Comparison of ENCODE assay signal across 9 cellular contexts in genomic region chr4:95165926-95166524, GRCh38.
DNase-seq lines count a peak whose midpoint lies in the region; ATAC-seq and TF ChIP-seq lines count a peak whose summit lies in the region.
"Had no signal": no experiment of that assay in that cellular context is flagged by ENCODE, and none has a peak within 500 bp of the region (broad histone marks: within the 10 kb centered on the region; RNA-seq: fewer than 3 reads in every experiment).

No MANE protein-coding gene starts in this region.

- H3K36me3 ChIP-seq in OCI-LY3 (replicated peaks; ENCODE audit: low read depth, low read length): no peaks in the 10 kb centered on the region
- H3K36me3 ChIP-seq in tibial artery: peaks cover 0 to 17% (median 13%) of the 10 kb centered on the region in 3 donors

- peak in 1 of 2 donors; percentile 16 for DNase-seq in activated naive CD4-positive, alpha-beta T cell treated with anti-CD3 and anti-CD28 coated beads, Interleukin-2, amount 50 U/mL, for 72 hours (ENCODE audit: low spot score in 2 of 2)
- DNase-seq in activated naive CD4-positive, alpha-beta T cell treated with anti-CD3 and anti-CD28 coated beads, Interleukin-2, amount 50 U/mL, for 16 hours: no peak
- DNase-seq in HuH-7 (ENCODE audit: low spot score): peak; percentile 30
- DNase-seq in cardiac fibroblast (ENCODE audit: low read depth in 2 of 2): peak; percentile 85 to 87
- peak; percentile 41 for DNase-seq in kidney glomerular epithelial cell (lab: John Stamatoyannopoulos, UW)
- no peak for DNase-seq in tibial artery

- no peaks in the 10 kb centered on the region for H4K20me1 ChIP-seq in OCI-LY3 (ENCODE audit: insufficient read depth, low read length)

- H3K9me3 Mint-ChIP-seq in activated naive CD4-positive, alpha-beta T cell treated with anti-CD3 and anti-CD28 coated beads, Interleukin-2, amount 50 U/mL, for 72 hours: no peaks in the 10 kb centered on the region
- H3K9me3 Mint-ChIP-seq: natural killer cell treated with Interleukin-12 subunit alpha and Interleukin-12 subunit beta and Interleukin-15 and Interleukin-18, amount 100 ng/mL, for 72 hours had no signal

- H3K27ac ChIP-seq in OCI-LY3 (ENCODE audit: low read length) (no peak overlapping the region), tibial artery (no peak overlapping the region)

- H3K27ac Mint-ChIP-seq in activated naive CD4-positive, alpha-beta T cell treated with anti-CD3 and anti-CD28 coated beads, Interleukin-2, amount 50 U/mL, for 72 hours: no peak overlapping the region
- H3K27ac Mint-ChIP-seq: natural killer cell treated with Interleukin-12 subunit alpha and Interleukin-12 subunit beta and Interleukin-15 and Interleukin-18, amount 100 ng/mL, for 72 hours had no signal

- H3K9me3 ChIP-seq in OCI-LY3 (ENCODE audit: insufficient read depth, low read length) (no peaks in the 10 kb centered on the region), tibial artery (no peaks in the 10 kb centered on the region)

- H3K4me2 ChIP-seq in OCI-LY3 (ENCODE audit: low read length): peak overlapping the region; percentile 57

- H3K27me3 ChIP-seq in OCI-LY3 (ENCODE audit: low read depth, low read length) (peaks cover 32% of the 10 kb centered on the region), tibial artery (no peaks in the 10 kb centered on the region)

- TF ChIP-seq CTCF in OCI-LY3 (IDR thresholded peaks at IDR 0.05; ENCODE audit: low read depth, low read length): peak; percentile 76
- TF ChIP-seq CTCF in cardiac fibroblast (IDR thresholded peaks at IDR 0.05; ENCODE audit: low read depth, low read length): peak; percentile 53
- TF ChIP-seq CTCF in tibial artery (IDR thresholded peaks at IDR 0.05): peak; percentile 54 to 75

- H3K4me1 ChIP-seq in OCI-LY3 (ENCODE audit: low read length): no peaks in the 10 kb centered on the region
- no peaks in the 10 kb centered on the region for H3K4me1 ChIP-seq in tibial artery

- H3K79me2 ChIP-seq in OCI-LY3 (ENCODE audit: low read length): no peaks in the 10 kb centered on the region

- H2AFZ ChIP-seq in OCI-LY3 (ENCODE audit: low read depth, low read length): no peak overlapping the region

- intact Hi-C loops in tibial artery (cut with DNase I; ENCODE audit: low total_unique reads): no loop called here

- H3K36me3 Mint-ChIP-seq in activated naive CD4-positive, alpha-beta T cell treated with anti-CD3 and anti-CD28 coated beads, Interleukin-2, amount 50 U/mL, for 72 hours: no peaks in the 10 kb centered on the region
- H3K36me3 Mint-ChIP-seq: natural killer cell treated with Interleukin-12 subunit alpha and Interleukin-12 subunit beta and Interleukin-15 and Interleukin-18, amount 100 ng/mL, for 72 hours had no signal

- ATAC-seq in activated naive CD4-positive, alpha-beta T cell treated with anti-CD3 and anti-CD28 coated beads, Interleukin-2, amount 50 U/mL, for 72 hours: peak; percentile 70 to 74
- peak; percentile 71 for ATAC-seq in GM21717 (IDR thresholded peaks at IDR 0.05; ENCODE audit: unreplicated experiment)

- H3K4me3 ChIP-seq in OCI-LY3 (ENCODE audit: low read length) (0 out of 2 replicates have a peak overlapping the region, but pooled peaks have one; percentile 26), cardiac fibroblast (replicated peaks in 1 of 2; ENCODE audit: low read depth in 2 of 2, low read length in 2 of 2) (no peak overlapping the region), tibial artery (no peak overlapping the region)

- H3K9ac ChIP-seq in OCI-LY3 (ENCODE audit: low read length): no peak overlapping the region

Comparison
In these comparisons a context has a peak if more than half of its experiments do, and no peak if none do; other contexts are left out.
1. DNase-seq: peak in HuH-7 (single experiment), cardiac fibroblast (2 of 2) and kidney glomerular epithelial cell (single experiment); none in activated naive CD4-positive, alpha-beta T cell treated with anti-CD3 and anti-CD28 coated beads, Interleukin-2, amount 50 U/mL, for 16 hours (single experiment) and tibial artery (0 of 2).
2. Peak in every context shown above with its lines, with median percentiles within 50 percentile points of each other: CTCF ChIP-seq.